1 cellular context compared by ENCODE assay signal in the genomic region with DNA sequence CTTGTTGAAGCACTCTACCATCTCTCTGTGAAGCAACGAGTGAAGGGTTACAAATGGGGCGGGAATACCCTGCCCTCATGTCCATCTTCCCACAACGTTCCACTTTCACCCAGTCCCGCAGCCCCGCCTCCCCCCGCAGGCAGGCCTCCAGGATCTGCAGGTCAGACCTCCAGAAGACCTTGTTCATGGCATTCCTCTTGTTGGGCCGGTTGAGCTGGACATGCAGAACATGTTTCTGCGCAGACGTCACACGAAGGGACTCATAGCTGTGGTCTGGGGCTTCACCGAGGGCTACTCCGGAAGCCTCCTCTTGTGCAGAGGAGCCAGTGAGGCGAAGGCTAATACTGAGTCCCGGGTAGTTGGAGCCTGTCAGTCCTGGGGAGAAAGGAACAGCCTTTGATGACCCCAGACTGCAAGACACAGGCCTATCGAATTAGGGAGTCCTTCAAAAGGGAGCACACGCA.
TF ChIP-seq lines count a peak whose summit lies in the region.

No MANE protein-coding gene starts in this region.

TF ChIP-seq in H1, 55 proteins besides CTCF, POLR2A, EP300 and RAD21:
- TF ChIP-seq, protein P1, sequence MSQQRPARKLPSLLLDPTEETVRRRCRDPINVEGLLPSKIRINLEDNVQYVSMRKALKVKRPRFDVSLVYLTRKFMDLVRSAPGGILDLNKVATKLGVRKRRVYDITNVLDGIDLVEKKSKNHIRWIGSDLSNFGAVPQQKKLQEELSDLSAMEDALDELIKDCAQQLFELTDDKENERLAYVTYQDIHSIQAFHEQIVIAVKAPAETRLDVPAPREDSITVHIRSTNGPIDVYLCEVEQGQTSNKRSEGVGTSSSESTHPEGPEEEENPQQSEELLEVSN (IDR thresholded peaks at IDR 0.05) = peak; percentile 70
- TF ChIP-seq FOSL1 (IDR thresholded peaks at IDR 0.05; ENCODE audit: insufficient read depth, low read depth, low read length) = no peak
- TF ChIP-seq HDAC6 (IDR thresholded peaks at IDR 0.05; ENCODE audit: low read depth, low read length) = no peak
